20 cellular contexts compared by ENCODE assay signal in the genomic region with DNA sequence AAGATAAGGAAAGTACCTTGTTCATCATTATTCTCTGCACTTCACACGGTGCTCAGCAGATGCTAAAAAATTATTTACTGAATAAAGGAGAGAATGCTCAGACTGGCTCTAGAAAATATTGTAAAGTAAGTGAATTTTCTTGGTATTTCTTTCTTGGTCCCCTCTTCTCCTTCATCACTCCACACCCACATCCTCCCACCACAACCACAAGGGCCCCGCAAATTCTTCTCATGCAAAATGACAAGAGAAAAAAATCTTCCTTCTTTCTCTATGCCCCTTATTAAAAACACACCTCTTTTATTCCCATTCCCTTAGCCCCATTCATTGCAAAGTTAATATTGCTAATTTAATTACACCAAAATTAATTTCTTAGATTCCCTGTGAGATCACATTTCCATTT.
A peak's percentile ranks its signal among the peaks of the same experiment; 100 is the strongest.
DNase-seq lines count a peak whose midpoint lies in the region; ATAC-seq and TF ChIP-seq lines count a peak whose summit lies in the region.
"Had no signal": no experiment of that assay in that cellular context is flagged by ENCODE, and none has a peak within 500 bp of the region (broad histone marks: within the 10 kb centered on the region; RNA-seq: fewer than 3 reads in every experiment).

No MANE protein-coding gene starts in this region.

- H3K4me2 ChIP-seq in HCT116 (ENCODE audit: low read length), result no peak overlapping the region
- H3K4me2 ChIP-seq: A549; BLaER1 treated with 17β-estradiol and CSF1 and Interleukin-3, amounts not matched to agents 10 nM and 100 nM; GM23338 had no signal

- H3K4me1 Mint-ChIP-seq in activated CD8-positive, alpha-beta memory T cell treated with anti-CD3 and anti-CD28 coated beads, Interleukin-2, amount 10 ng/mL, durations not matched to agents 7 days and 5 days, result peaks cover 11% of the 10 kb centered on the region
- peaks cover 15% of the 10 kb centered on the region for H3K4me1 Mint-ChIP-seq in WTC11
- peaks cover 18% of the 10 kb centered on the region for H3K4me1 Mint-ChIP-seq in stimulated activated memory B cell treated with anti-CD40 and anti-IgM and Interleukin-4, amounts not matched to agents 10 μg/mL and 1 μg/mL and 100 μg/mL, for 72 hours
- H3K4me1 Mint-ChIP-seq in osteocyte (ENCODE audit: unreplicated experiment), result peaks cover 3% of the 10 kb centered on the region
- H3K4me1 Mint-ChIP-seq: CD14-positive monocyte; CD8-positive, alpha-beta memory T cell had no signal

- H3K4me3 ChIP-seq in HCT116 (replicated peaks in 1 of 2; ENCODE audit: low read depth in 1 of 2, low read length in 2 of 2), result no peak overlapping the region
- no peak overlapping the region for H3K4me3 ChIP-seq in suprapubic skin
- H3K4me3 ChIP-seq: A549; BLaER1 treated with 17β-estradiol and CSF1 and Interleukin-3, amounts not matched to agents 10 nM and 100 nM; GM23338 had no signal

- no peak for TF ChIP-seq RAD21 in HCT116 (IDR thresholded peaks at IDR 0.05; ENCODE audit: low read depth)

- no peak overlapping the region for H3K27ac ChIP-seq in HCT116 (ENCODE audit: low read depth, low read length)
- H3K27ac ChIP-seq in suprapubic skin, result no peak overlapping the region
- H3K27ac ChIP-seq: A549; BLaER1 treated with 17β-estradiol and CSF1 and Interleukin-3, amounts not matched to agents 10 nM and 100 nM had no signal

- H3K9me2 ChIP-seq in HCT116 (ENCODE audit: insufficient read depth), result no peaks in the 10 kb centered on the region

- DNase-seq in activated CD8-positive, alpha-beta memory T cell treated with anti-CD3 and anti-CD28 coated beads, Interleukin-2, amount 10 ng/mL, durations not matched to agents 7 days and 5 days, result peak; percentile 43
- DNase-seq in activated CD8-positive, alpha-beta memory T cell treated with anti-CD3 and anti-CD28 coated beads for 24 hours, result no peak
- DNase-seq in HCT116 (ENCODE audit: low read depth, low spot score) (no peak), WTC11 (ENCODE audit: low spot score) (no peak), suprapubic skin (ENCODE audit: low spot score in 2 of 2) (no peak), osteocyte (ENCODE audit: extremely low spot score, unreplicated experiment) (no peak)
- DNase-seq: AML-193; CD4-positive, alpha-beta T cell; CD8-positive, alpha-beta memory T cell; DMS79 treated with DMSO at 0.1 percent for 48 hours; GF-D8; HFFc6 had no signal

- BruUV-seq in HCT116 (replicated peaks; lab: Mats Ljungman, UMichigan), result no TSS peak

- H3K9me3 ChIP-seq in HCT116 (ENCODE audit: control insufficient read depth in 1 of 2, insufficient read depth in 1 of 2, low read depth in 1 of 2, low read length in 2 of 2), result no peaks in the 10 kb centered on the region
- no peaks in the 10 kb centered on the region for H3K9me3 ChIP-seq in suprapubic skin
- H3K9me3 ChIP-seq: A549; BE2C; BLaER1 treated with 17β-estradiol and CSF1 and Interleukin-3, amounts not matched to agents 10 nM and 100 nM had no signal

- H3K36me3 ChIP-seq in HCT116 (ENCODE audit: control insufficient read depth in 1 of 2, insufficient read depth in 2 of 2, low read length in 2 of 2) (no peaks in the 10 kb centered on the region), suprapubic skin (no peaks in the 10 kb centered on the region)
- H3K36me3 ChIP-seq: BE2C; BLaER1 treated with 17β-estradiol and CSF1 and Interleukin-3, amounts not matched to agents 10 nM and 100 nM had no signal

- 67% methylated on average over 2 of the region's 2 CpGs for WGBS in suprapubic skin

- no peaks in the 10 kb centered on the region for H4K20me1 ChIP-seq in HCT116 (ENCODE audit: insufficient read depth)
- H4K20me1 ChIP-seq: BLaER1 treated with 17β-estradiol and CSF1 and Interleukin-3, amounts not matched to agents 10 nM and 100 nM had no signal

- no peak for TF ChIP-seq POLR2A in HCT116 (IDR thresholded peaks at IDR 0.05; ENCODE audit: borderline replicate concordance, extremely low read depth, insufficient read depth, insufficient read length)
- no peak for TF ChIP-seq POLR2A in suprapubic skin (IDR thresholded peaks at IDR 0.05)

- RAD21 ChIA-PET in HCT116 (lab: Charles Lee; ENCODE audit: low non-redundant PET in 1 of 2, low total read pairs in 2 of 2, uncharacterized antibody in 2 of 2, unreplicated experiment in 2 of 2), result no interaction called here

- H3K27me3 ChIP-seq in HCT116 (ENCODE audit: insufficient read depth, low read length) (no peaks in the 10 kb centered on the region), suprapubic skin (no peaks in the 10 kb centered on the region)
- H3K27me3 ChIP-seq: BE2C; BLaER1 treated with 17β-estradiol and CSF1 and Interleukin-3, amounts not matched to agents 10 nM and 100 nM had no signal

- POLR2A ChIA-PET in HCT116 (lab: Charles Lee), result no interaction called here
- POLR2A ChIA-PET in WTC11 (lab: Charles Lee), result no interaction called here

- no peak overlapping the region for H3K27ac Mint-ChIP-seq in activated CD8-positive, alpha-beta memory T cell treated with anti-CD3 and anti-CD28 coated beads, Interleukin-2, amount 10 ng/mL, durations not matched to agents 7 days and 5 days
- H3K27ac Mint-ChIP-seq in WTC11 (peak overlapping the region; percentile 6; the same call in 1 of the 2 replicates), osteocyte (ENCODE audit: unreplicated experiment) (no peak overlapping the region)
- H3K27ac Mint-ChIP-seq in stimulated activated memory B cell treated with anti-CD40 and anti-IgM and Interleukin-4, amounts not matched to agents 10 μg/mL and 1 μg/mL and 100 μg/mL, for 72 hours, result peak overlapping the region; percentile 29
- H3K27ac Mint-ChIP-seq: CD14-positive monocyte; CD4-positive, alpha-beta T cell; GM23338; H9; HFFc6 had no signal

- CTCF ChIA-PET in activated CD8-positive, alpha-beta memory T cell treated with anti-CD3 and anti-CD28 coated beads, Interleukin-2, amount 10 ng/mL, durations not matched to agents 7 days and 5 days (lab: Charles Lee), result no interaction called here
- CTCF ChIA-PET in HCT116 (lab: Charles Lee) (interaction anchor here (1.0 kb wide), 1 partner anchor 11 kb away, joined by 5 read pairs; no protein-coding TSS in a partner anchor), WTC11 (lab: Charles Lee) (interaction anchor here (1.0 to 1.2 kb wide), 2 partner anchors 11 to 152 kb away, joined by 3 to 5 read pairs; no protein-coding TSS in a partner anchor)

- ATAC-seq in activated CD8-positive, alpha-beta memory T cell treated with anti-CD3 and anti-CD28 coated beads, Interleukin-2, amount 10 ng/mL, durations not matched to agents 7 days and 5 days, result no peak
- no peak for ATAC-seq in HCT116
- no peak for ATAC-seq in WTC11
- ATAC-seq in stimulated activated memory B cell treated with anti-CD40 and anti-IgM and Interleukin-4, amounts not matched to agents 10 μg/mL and 1 μg/mL and 100 μg/mL, for 72 hours, result no peak
- ATAC-seq in GM18868 (IDR thresholded peaks at IDR 0.05; ENCODE audit: unreplicated experiment), result no peak

- H3K79me2 ChIP-seq in HCT116 (ENCODE audit: insufficient read depth, low read length), result no peaks in the 10 kb centered on the region

- H3K9me3 Mint-ChIP-seq in activated CD8-positive, alpha-beta memory T cell treated with anti-CD3 and anti-CD28 coated beads, Interleukin-2, amount 10 ng/mL, durations not matched to agents 7 days and 5 days (ENCODE audit: low read depth), result no peaks in the 10 kb centered on the region
- H3K9me3 Mint-ChIP-seq in WTC11 (no peaks in the 10 kb centered on the region), osteocyte (ENCODE audit: unreplicated experiment) (no peaks in the 10 kb centered on the region)
- H3K9me3 Mint-ChIP-seq in stimulated activated memory B cell treated with anti-CD40 and anti-IgM and Interleukin-4, amounts not matched to agents 10 μg/mL and 1 μg/mL and 100 μg/mL, for 72 hours, result no peaks in the 10 kb centered on the region
- H3K9me3 Mint-ChIP-seq: CD14-positive monocyte; CD4-positive, alpha-beta T cell; CD8-positive, alpha-beta memory T cell; GM23338; H9; HFFc6 had no signal

- H3K36me3 Mint-ChIP-seq in activated CD8-positive, alpha-beta memory T cell treated with anti-CD3 and anti-CD28 coated beads, Interleukin-2, amount 10 ng/mL, durations not matched to agents 7 days and 5 days, result no peaks in the 10 kb centered on the region
- no peaks in the 10 kb centered on the region for H3K36me3 Mint-ChIP-seq in WTC11
- H3K36me3 Mint-ChIP-seq in stimulated activated memory B cell treated with anti-CD40 and anti-IgM and Interleukin-4, amounts not matched to agents 10 μg/mL and 1 μg/mL and 100 μg/mL, for 72 hours, result no peaks in the 10 kb centered on the region
- no peaks in the 10 kb centered on the region for H3K36me3 Mint-ChIP-seq in osteocyte (ENCODE audit: unreplicated experiment)
- H3K36me3 Mint-ChIP-seq: CD14-positive monocyte; CD8-positive, alpha-beta memory T cell had no signal

- no peak overlapping the region for H3K9ac ChIP-seq in HCT116 (ENCODE audit: low read length)
- H3K9ac ChIP-seq: BLaER1 treated with 17β-estradiol and CSF1 and Interleukin-3, amounts not matched to agents 10 nM and 100 nM had no signal

- H3K4me1 ChIP-seq in HCT116 (ENCODE audit: control insufficient read depth in 1 of 2, insufficient read depth in 2 of 2, low read length in 2 of 2), result peaks cover 0 to 7% of the 10 kb centered on the region in 2 experiments; a peak in 1 of 4 replicates
- no peaks in the 10 kb centered on the region for H3K4me1 ChIP-seq in suprapubic skin
- H3K4me1 ChIP-seq: A549, BE2C had no signal

- TF ChIP-seq CTCF in HCT116 (IDR thresholded peaks at IDR 0.05 in 2 of 3, conservative IDR thresholded peaks at IDR 0.05 in 1 of 3; ENCODE audit: borderline replicate concordance in 1 of 3, insufficient read depth in 1 of 3, low read depth in 2 of 3, low read length in 2 of 3) (no peak), WTC11 (IDR thresholded peaks at IDR 0.05) (no peak), suprapubic skin (IDR thresholded peaks at IDR 0.05) (no peak), osteocyte (IDR thresholded peaks at IDR 0.05) (no peak)

- TF ChIP-seq EP300 in suprapubic skin (IDR thresholded peaks at IDR 0.05), result no peak

- H2AFZ ChIP-seq in HCT116 (ENCODE audit: low read depth, low read length, poor library complexity, severe bottlenecking), result peak overlapping the region; percentile 83
- H2AFZ ChIP-seq: GM23338 had no signal

- H3K4me3 Mint-ChIP-seq in activated CD8-positive, alpha-beta memory T cell treated with anti-CD3 and anti-CD28 coated beads, Interleukin-2, amount 10 ng/mL, durations not matched to agents 7 days and 5 days, result no peak overlapping the region
- no peak overlapping the region for H3K4me3 Mint-ChIP-seq in WTC11
- no peak overlapping the region for H3K4me3 Mint-ChIP-seq in stimulated activated memory B cell treated with anti-CD40 and anti-IgM and Interleukin-4, amounts not matched to agents 10 μg/mL and 1 μg/mL and 100 μg/mL, for 72 hours
- no peak overlapping the region for H3K4me3 Mint-ChIP-seq in osteocyte (ENCODE audit: unreplicated experiment)
- H3K4me3 Mint-ChIP-seq: CD14-positive monocyte; CD4-positive, alpha-beta T cell; CD8-positive, alpha-beta memory T cell; GM23338; H9; HFFc6 had no signal

- H3K27me3 Mint-ChIP-seq in activated CD8-positive, alpha-beta memory T cell treated with anti-CD3 and anti-CD28 coated beads, Interleukin-2, amount 10 ng/mL, durations not matched to agents 7 days and 5 days, result peaks cover 14% of the 10 kb centered on the region
- no peaks in the 10 kb centered on the region; the same call in 1 of the 2 replicates for H3K27me3 Mint-ChIP-seq in WTC11 (ENCODE audit: low read depth)
- no peaks in the 10 kb centered on the region for H3K27me3 Mint-ChIP-seq in stimulated activated memory B cell treated with anti-CD40 and anti-IgM and Interleukin-4, amounts not matched to agents 10 μg/mL and 1 μg/mL and 100 μg/mL, for 72 hours
- H3K27me3 Mint-ChIP-seq in osteocyte (ENCODE audit: unreplicated experiment), result peaks cover 41% of the 10 kb centered on the region

- intact Hi-C loops in HCT116 (cut with micrococcal nuclease), result no loop called here

Comparison
In these comparisons a context has a peak if more than half of its experiments do, and no peak if none do; other contexts are left out.
1. H3K27ac Mint-ChIP-seq: peak in WTC11 (single experiment) and stimulated activated memory B cell treated with anti-CD40 and anti-IgM and Interleukin-4, amounts not matched to agents 10 μg/mL and 1 μg/mL and 100 μg/mL, for 72 hours (single experiment); none in activated CD8-positive, alpha-beta memory T cell treated with anti-CD3 and anti-CD28 coated beads, Interleukin-2, amount 10 ng/mL, durations not matched to agents 7 days and 5 days (single experiment) and osteocyte (single experiment).